15 cellular contexts compared by ENCODE assay signal in genomic region chr6:17842014-17842776, GRCh38.
"Had no signal": no experiment of that assay in that cellular context is flagged by ENCODE, and none has a peak within 500 bp of the region (broad histone marks: within the 10 kb centered on the region; RNA-seq: fewer than 3 reads in every experiment).

No MANE protein-coding gene starts in this region.

- H3K79me2 ChIP-seq: parathyroid adenoma had no signal

- H3K9ac ChIP-seq: parathyroid adenoma had no signal

- H3K27me3 ChIP-seq: cardiac muscle cell, esophagus squamous epithelium, left lung had no signal

- H3K4me3 ChIP-seq: cardiac muscle cell, esophagus squamous epithelium, left lung had no signal

- DNase-seq: activated CD4-positive, alpha-beta T cell treated with anti-CD3 and anti-CD28 coated beads for 1 hour; activated CD4-positive, alpha-beta T cell treated with anti-CD3 and anti-CD28 coated beads, Interleukin-2, amount 50 U/mL, for 48 hours; activated naive CD4-positive, alpha-beta T cell treated with anti-CD3 and anti-CD28 coated beads, Interleukin-2, amount 50 U/mL, for 16 hours; activated T-cell treated with anti-CD3 and anti-CD28 coated beads, Interleukin-2, amount 50 U/mL, for 1 hour; esophagus squamous epithelium; foreskin fibroblast; hypothalamus; kidney; left lung; naive thymus-derived CD8-positive, alpha-beta T cell; stimulated activated CD4-positive, alpha-beta T cell treated with anti-CD3 and anti-CD28 coated beads, Interleukin-2, amount 100 ng/mL, for 48 hours; T-helper 2 cell had no signal

- H3K4me1 ChIP-seq: esophagus squamous epithelium, left lung, parathyroid adenoma had no signal

- H3K4me1 Mint-ChIP-seq: naive thymus-derived CD8-positive, alpha-beta T cell; stimulated activated memory B cell treated with anti-CD40 and anti-IgM and Interleukin-4, amounts not matched to agents 10 μg/mL and 1 μg/mL and 100 μg/mL, for 72 hours had no signal

- H3K27ac Mint-ChIP-seq: naive thymus-derived CD8-positive, alpha-beta T cell; stimulated activated memory B cell treated with anti-CD40 and anti-IgM and Interleukin-4, amounts not matched to agents 10 μg/mL and 1 μg/mL and 100 μg/mL, for 72 hours had no signal

- H3K27me3 Mint-ChIP-seq: stimulated activated memory B cell treated with anti-CD40 and anti-IgM and Interleukin-4, amounts not matched to agents 10 μg/mL and 1 μg/mL and 100 μg/mL, for 72 hours had no signal

- H3K4me3 Mint-ChIP-seq: naive thymus-derived CD8-positive, alpha-beta T cell; stimulated activated memory B cell treated with anti-CD40 and anti-IgM and Interleukin-4, amounts not matched to agents 10 μg/mL and 1 μg/mL and 100 μg/mL, for 72 hours had no signal

- H3K27ac ChIP-seq: cardiac muscle cell, esophagus squamous epithelium, left lung, parathyroid adenoma had no signal

- H3K36me3 Mint-ChIP-seq: naive thymus-derived CD8-positive, alpha-beta T cell had no signal

- H3K9me3 ChIP-seq: esophagus squamous epithelium, left lung had no signal

- H2AFZ ChIP-seq: parathyroid adenoma had no signal

- H3K9me3 Mint-ChIP-seq: naive thymus-derived CD8-positive, alpha-beta T cell; stimulated activated memory B cell treated with anti-CD40 and anti-IgM and Interleukin-4, amounts not matched to agents 10 μg/mL and 1 μg/mL and 100 μg/mL, for 72 hours had no signal
